Comparison of ENCODE assay signal across 27 cellular contexts in the genomic region with DNA sequence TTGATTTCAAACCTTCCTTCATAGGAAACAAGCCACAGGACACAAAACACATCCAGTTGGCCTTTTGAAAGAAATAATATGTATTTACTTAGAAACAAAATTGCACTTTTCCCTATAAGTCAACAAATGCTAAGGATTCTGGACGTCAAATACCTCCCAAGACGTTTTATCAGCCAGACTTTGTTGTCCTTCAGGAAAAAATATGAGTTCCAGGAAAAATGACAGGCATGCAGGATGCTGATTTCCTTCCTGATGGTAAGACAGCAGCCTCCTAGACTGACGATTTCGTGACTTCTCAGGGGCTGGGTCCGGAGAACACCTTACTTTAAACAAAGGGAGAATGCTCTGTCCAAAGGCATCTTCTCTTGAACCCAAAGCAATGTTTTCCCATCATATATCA.
"Had no signal": no experiment of that assay in that cellular context is flagged by ENCODE, and none has a peak within 500 bp of the region (broad histone marks: within the 10 kb centered on the region; RNA-seq: fewer than 3 reads in every experiment).

No MANE protein-coding gene starts in this region.

- H3K9me3 ChIP-seq: gastroesophageal sphincter, heart right ventricle had no signal

- ATAC-seq: activated CD4-positive, alpha-beta T cell treated with anti-CD3 and anti-CD28 coated beads for 36 hours; activated naive CD4-positive, alpha-beta T cell treated with anti-CD3 and anti-CD28 coated beads, Interleukin-2, amount 50 U/mL, for 72 hours; activated T-cell treated with anti-CD3 and anti-CD28 coated beads, Interleukin-2, amount 50 U/mL, for 72 hours; effector memory CD8-positive, alpha-beta T cell; esophagus mucosa; foreskin keratinocyte; gastroesophageal sphincter; heart right ventricle; T-helper 17 cell had no signal

- H3K4me1 ChIP-seq: foreskin keratinocyte, gastroesophageal sphincter had no signal

- DNase-seq: activated CD4-positive, alpha-beta memory T cell treated with anti-CD3 and anti-CD28 coated beads, Interleukin-2, amount 10 ng/mL, durations not matched to agents 7 days and 5 days; activated CD4-positive, alpha-beta T cell treated with anti-CD3 and anti-CD28 coated beads for 36 hours; activated CD4-positive, alpha-beta T cell treated with anti-CD3 and anti-CD28 coated beads, Interleukin-2, amount 10 ng/mL, durations not matched to agents 7 days and 5 days; activated CD4-positive, alpha-beta T cell treated with anti-CD3 and anti-CD28 coated beads, Interleukin-2, amount 50 U/mL, for 4 hours; activated CD4-positive, CD25-positive, alpha-beta regulatory T cell; activated CD4-positive, CD25-positive, alpha-beta regulatory T cell treated with anti-CD3 and anti-CD28 coated beads, Interleukin-2, amount 50 U/mL, for 72 hours; activated CD8-positive, alpha-beta memory T cell treated with anti-CD3 and anti-CD28 coated beads, Interleukin-2, amount 50 U/mL, for 48 hours; activated gamma-delta T cell; activated naive CD4-positive, alpha-beta T cell; activated naive CD4-positive, alpha-beta T cell treated with anti-CD3 and anti-CD28 coated beads, Interleukin-2, amount 10 ng/mL, durations not matched to agents 7 days and 5 days; activated naive CD8-positive, alpha-beta T cell treated with anti-CD3 and anti-CD28 coated beads, Interleukin-2, amount 10 ng/mL, durations not matched to agents 7 days and 5 days; activated T-cell treated with anti-CD3 and anti-CD28 coated beads for 4 hours; activated T-cell treated with anti-CD3 and anti-CD28 coated beads, Interleukin-2, amount 50 U/mL, for 24 hours; activated T-cell treated with anti-CD3 and anti-CD28 coated beads, Interleukin-2, amount 50 U/mL, for 72 hours; brain microvascular endothelial cell; effector CD4-positive, alpha-beta T cell; effector memory CD8-positive, alpha-beta T cell; foreskin keratinocyte; heart right ventricle; T-helper 1 cell; T-helper 17 cell had no signal

- H3K27me3 ChIP-seq: brain microvascular endothelial cell, foreskin keratinocyte, heart right ventricle had no signal

- H3K4me3 ChIP-seq: coronary artery, gastroesophageal sphincter, heart right ventricle had no signal

- FAIRE-seq: astrocyte, bronchial epithelial cell had no signal

- H3K36me3 ChIP-seq: brain microvascular endothelial cell, gastroesophageal sphincter, heart right ventricle had no signal

- H3K27ac ChIP-seq: brain microvascular endothelial cell, coronary artery, foreskin keratinocyte, gastroesophageal sphincter, heart right ventricle had no signal
